In the genomic region with DNA sequence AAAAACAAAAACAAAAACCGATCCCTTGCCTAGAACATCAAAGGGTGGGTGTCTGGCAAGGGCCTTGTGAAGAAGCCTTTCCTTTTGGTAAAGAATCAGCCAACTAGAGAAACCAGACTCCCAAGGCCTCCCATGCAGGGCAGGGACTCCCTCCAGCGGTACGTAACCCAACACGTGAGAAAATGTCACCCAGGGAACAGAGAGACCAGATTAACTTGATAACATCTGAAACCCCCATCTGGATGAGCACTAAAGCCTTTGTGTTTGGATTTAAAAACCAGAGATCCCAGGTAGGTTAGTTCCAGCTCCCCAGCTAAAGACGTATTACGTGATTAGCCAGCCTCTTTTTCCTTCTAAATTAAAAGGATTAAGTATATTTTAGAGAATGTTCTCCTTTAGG, we compare ENCODE assay signal across 1 cellular context.
TF ChIP-seq lines count a peak whose summit lies in the region.

No MANE protein-coding gene starts in this region.

TF ChIP-seq in endothelial cell of umbilical vein, 7 proteins besides CTCF, POLR2A, EP300 and RAD21 (continued from another document):
- no peak for TF ChIP-seq MAX (IDR thresholded peaks at IDR 0.05; ENCODE audit: insufficient read depth, insufficient read length)
- TF ChIP-seq GATA2 (IDR thresholded peaks at IDR 0.05; ENCODE audit: insufficient read depth, insufficient read length, low read depth, low read length), result no peak
